ENCODE assay signal across 17 cellular contexts in genomic region chr12:95480230-95480629, GRCh38. TPM values are rescaled to one million over a fixed set of nuclear protein-coding genes. Genes with fewer than 3 reads are reported as not detected.
DNase-seq lines count a peak whose midpoint lies in the region; ATAC-seq, FAIRE-seq and TF ChIP-seq lines count a peak whose summit lies in the region.
"Had no signal": no experiment of that assay in that cellular context is flagged by ENCODE, and none has a peak within 500 bp of the region (broad histone marks: within the 10 kb centered on the region; RNA-seq: fewer than 3 reads in every experiment).

No MANE protein-coding gene starts in this region.

- no peak for ATAC-seq in activated CD4-positive, alpha-beta T cell treated with anti-CD3 and anti-CD28 coated beads for 36 hours
- peak; percentile 66 for ATAC-seq in HG03354 (IDR thresholded peaks at IDR 0.05; ENCODE audit: poor library complexity, severe bottlenecking, unreplicated experiment)
- ATAC-seq in lung (ENCODE audit: insufficient read depth, low FRiP score), result peak; percentile 43
- no peak for ATAC-seq in HG03378 (IDR thresholded peaks at IDR 0.05; ENCODE audit: unreplicated experiment)
- ATAC-seq: mucosa of descending colon had no signal

- H3K4me3 Mint-ChIP-seq in activated CD4-positive, alpha-beta T cell treated with anti-CD3 and anti-CD28 coated beads for 36 hours, result no peak overlapping the region

- no peak overlapping the region for H3K4me3 ChIP-seq in ascending aorta
- H3K4me3 ChIP-seq in lung, result no peak overlapping the region
- H3K4me3 ChIP-seq in kidney (ENCODE audit: low read length in 2 of 2), result no peak overlapping the region
- H3K4me3 ChIP-seq: mucosa of descending colon, thyroid gland had no signal

- POLR2A ChIA-PET in activated CD4-positive, alpha-beta T cell treated with anti-CD3 and anti-CD28 coated beads for 36 hours (lab: Charles Lee), result no interaction called here

- H3K27ac ChIP-seq in ascending aorta (peak overlapping the region; percentile 25 to 35), lung (ENCODE audit: low read depth in 1 of 2, low read length in 1 of 2) (no peak overlapping the region), kidney (ENCODE audit: low read depth in 2 of 2, low read length in 2 of 2) (no peak overlapping the region)

- WGBS in lung, 2 donors, result 61 to 62% methylated on average over 2 of the region's 2 CpGs

- CTCF ChIA-PET in activated CD4-positive, alpha-beta T cell treated with anti-CD3 and anti-CD28 coated beads for 36 hours (lab: Charles Lee), result no interaction called here

- H3K9me3 ChIP-seq in ascending aorta (no peaks in the 10 kb centered on the region), lung (ENCODE audit: control insufficient read depth in 2 of 2, insufficient read depth in 1 of 2, low read length in 1 of 2) (no peaks in the 10 kb centered on the region), kidney (ENCODE audit: control insufficient read depth in 1 of 2, low read length in 2 of 2) (no peaks in the 10 kb centered on the region)
- H3K9me3 ChIP-seq: mucosa of descending colon, thyroid gland had no signal

- peaks cover 71% of the 10 kb centered on the region for H3K4me1 Mint-ChIP-seq in activated CD4-positive, alpha-beta T cell treated with anti-CD3 and anti-CD28 coated beads for 36 hours

- no peak overlapping the region for H3K9ac ChIP-seq in kidney (ENCODE audit: low read length in 2 of 2)

- peaks cover 3 to 31% of the 10 kb centered on the region in 2 donors for H3K4me1 ChIP-seq in ascending aorta
- peaks cover 3 to 13% of the 10 kb centered on the region in 2 donors for H3K4me1 ChIP-seq in lung (ENCODE audit: control insufficient read depth in 2 of 2, insufficient read depth in 2 of 2, low read length in 2 of 2)
- peaks cover 4 to 6% of the 10 kb centered on the region in 2 donors for H3K4me1 ChIP-seq in kidney (ENCODE audit: control insufficient read depth in 1 of 2, insufficient read depth in 1 of 2, low read depth in 1 of 2, low read length in 2 of 2)

- H3K36me3 ChIP-seq in ascending aorta (peaks cover 16 to 40% of the 10 kb centered on the region in 2 donors), lung (ENCODE audit: control insufficient read depth in 2 of 2, insufficient read depth in 2 of 2, low read length in 2 of 2) (peaks cover 4 to 23% of the 10 kb centered on the region in 2 donors), kidney (ENCODE audit: control insufficient read depth in 1 of 2, insufficient read depth in 2 of 2, low read length in 2 of 2) (peaks cover 9 to 28% of the 10 kb centered on the region in 2 donors)

- H3K9me3 Mint-ChIP-seq in activated CD4-positive, alpha-beta T cell treated with anti-CD3 and anti-CD28 coated beads for 36 hours (ENCODE audit: low read depth), result no peaks in the 10 kb centered on the region

- intact Hi-C loops in activated CD4-positive, alpha-beta T cell treated with anti-CD3 and anti-CD28 coated beads for 36 hours (cut with DNase I, micrococcal nuclease), result no loop called here
- intact Hi-C loops in ascending aorta (cut with DNase I), result no loop called here
- intact Hi-C loops in kidney (cut with DNase I), result no loop called here

- no peaks in the 10 kb centered on the region for H3K27me3 Mint-ChIP-seq in activated CD4-positive, alpha-beta T cell treated with anti-CD3 and anti-CD28 coated beads for 36 hours

- H3K27me3 ChIP-seq in ascending aorta, result no peaks in the 10 kb centered on the region
- no peaks in the 10 kb centered on the region for H3K27me3 ChIP-seq in lung (ENCODE audit: control insufficient read depth, insufficient read depth)
- H3K27me3 ChIP-seq: thyroid gland had no signal

- H3K36me3 Mint-ChIP-seq in activated CD4-positive, alpha-beta T cell treated with anti-CD3 and anti-CD28 coated beads for 36 hours (ENCODE audit: low read depth), result peaks cover 64% of the 10 kb centered on the region

- no peak for FAIRE-seq in kidney (lab: Jason Lieb, UNC)
- FAIRE-seq: A204.1 had no signal

- DNase-seq in activated CD4-positive, alpha-beta T cell treated with anti-CD3 and anti-CD28 coated beads for 36 hours, result no peak
- DNase-seq in activated CD4-positive, alpha-beta T cell treated with anti-CD3 and anti-CD28 coated beads, Interleukin-2, amount 50 U/mL, for 1 hour, result no peak
- DNase-seq in ascending aorta (ENCODE audit: low spot score in 2 of 2) (no peak), lung (ENCODE audit: low spot score) (no peak), NAMALWA (ENCODE audit: low spot score) (no peak), kidney (no peak)
- DNase-seq: activated CD4-positive, alpha-beta T cell treated with anti-CD3 and anti-CD28 coated beads, Interleukin-2, amount 50 U/mL, for 4 hours; activated naive CD4-positive, alpha-beta T cell treated with Interleukin-2 at 50 U/mL for 16 hours; cortex of kidney; mucosa of descending colon; NCI-H1436; NCI-H524 treated with DMSO at 0.1 percent for 48 hours; RPMI8226; thyroid gland had no signal

- peak overlapping the region; percentile 26 for H3K27ac Mint-ChIP-seq in activated CD4-positive, alpha-beta T cell treated with anti-CD3 and anti-CD28 coated beads for 36 hours

- TF ChIP-seq CTCF in ascending aorta (IDR thresholded peaks at IDR 0.05) (no peak), lung (IDR thresholded peaks at IDR 0.05; ENCODE audit: control extremely low read depth, extremely low read depth) (no peak), kidney (IDR thresholded peaks at IDR 0.05; ENCODE audit: borderline replicate concordance, extremely low read depth, insufficient read depth) (no peak)

RNA-seq across cellular contexts. Expression of gene METAP2, which starts 6.3 kb away (rescaled TPM):
- total RNA-seq in activated CD4-positive, alpha-beta T cell treated with anti-CD3 and anti-CD28 coated beads for 36 hours, result 100 to 1,000 TPM; 136 to 152 TPM
- total RNA-seq in ascending aorta, result 20.6 TPM
- total RNA-seq in lung, result 10 to 100 TPM; 53.4 to 60.4 TPM
- 10 to 100 TPM; 49.1 to 49.3 TPM for polyA plus RNA-seq in lung
- total RNA-seq in kidney, result 65.7 TPM
- 59.1 TPM for polyA plus RNA-seq in kidney (ENCODE audit: insufficient read depth, low read depth, low replicate concordance)

Comparison
In these comparisons a context has a peak if more than half of its experiments do, and no peak if none do; other contexts are left out.
1. ATAC-seq: peak in HG03354 (single experiment) and lung (single experiment); none in activated CD4-positive, alpha-beta T cell treated with anti-CD3 and anti-CD28 coated beads for 36 hours (single experiment) and HG03378 (single experiment).
2. H3K27ac ChIP-seq: peak in ascending aorta (2 of 2); none in lung (0 of 2) and kidney (0 of 2).